34 cellular contexts compared by ENCODE assay signal in genomic region chr1:31657020-31657804, GRCh38. TPM values are rescaled to one million over a fixed set of nuclear protein-coding genes. Genes with fewer than 3 reads are reported as not detected.
"Had no signal": no experiment of that assay in that cellular context is flagged by ENCODE, and none has a peak within 500 bp of the region (broad histone marks: within the 10 kb centered on the region; RNA-seq: fewer than 3 reads in every experiment).

No MANE protein-coding gene starts in this region.

- H3K4me1 ChIP-seq: right lobe of liver, stomach had no signal

- H3K27me3 ChIP-seq: brain microvascular endothelial cell, right lobe of liver, stomach, tibial nerve had no signal

- ATAC-seq: esophagus mucosa; left cardiac atrium; right lobe of liver; stimulated activated naive B cell treated with anti-CD40 and anti-IgM and Interleukin-4, amounts not matched to agents 10 μg/mL and 1 μg/mL and 100 μg/mL, for 72 hours had no signal

- H3K27ac ChIP-seq: brain microvascular endothelial cell, right lobe of liver, stomach, tibial nerve, VCaP had no signal

- H3K4me3 ChIP-seq: right lobe of liver, skin epidermis, stomach, tibial nerve had no signal

- DNase-seq: activated CD4-positive, alpha-beta T cell treated with anti-CD3 and anti-CD28 coated beads for 48 hours; activated CD4-positive, alpha-beta T cell treated with anti-CD3 and anti-CD28 coated beads, Interleukin-2, amount 50 U/mL, for 48 hours; activated CD8-positive, alpha-beta memory T cell treated with anti-CD3 and anti-CD28 coated beads for 24 hours; activated CD8-positive, alpha-beta memory T cell treated with anti-CD3 and anti-CD28 coated beads, Interleukin-2, amount 50 U/mL, for 4 hours; activated gamma-delta T cell; activated naive CD4-positive, alpha-beta T cell treated with anti-CD3 and anti-CD28 coated beads, Interleukin-2, amount 10 ng/mL, durations not matched to agents 7 days and 5 days; activated T-cell treated with anti-CD3 and anti-CD28 coated beads, Interleukin-2, amount 50 U/mL, for 1 hour; amniotic stem cell; brain microvascular endothelial cell; central memory CD4-positive, alpha-beta T cell; endodermal cell; foreskin fibroblast; head of caudate nucleus; hippocampal formation; left cardiac atrium; mammary epithelial cell; naive B cell; nephron progenitor cell; right lobe of liver; stimulated activated CD4-positive, alpha-beta T cell treated with anti-CD3 and anti-CD28 coated beads, Interleukin-4, amount 100 ng/mL, for 4 hours; stimulated activated CD8-positive, alpha-beta memory T cell treated with anti-CD3 and anti-CD28 coated beads, Interleukin-4, amount 100 ng/mL, for 48 hours; stimulated activated naive B cell treated with anti-CD40 and anti-IgM and Interleukin-4, amounts not matched to agents 10 μg/mL and 1 μg/mL and 100 μg/mL, for 72 hours; stomach had no signal

- H3K36me3 ChIP-seq: brain microvascular endothelial cell, right lobe of liver had no signal

- H3K9me3 ChIP-seq: right lobe of liver, stomach, tibial nerve had no signal

- H3K27ac Mint-ChIP-seq: activated naive CD4-positive, alpha-beta T cell treated with anti-CD3 and anti-CD28 coated beads, Interleukin-2, amount 10 ng/mL, durations not matched to agents 7 days and 5 days; activated T-helper 1 cell treated with anti-CD3 and anti-CD28 coated beads, Interleukin-12 subunit alpha, Interleukin-12 subunit beta, Interleukin-2, Interleukin-4 antibody, amounts not matched to agents 30 ng/mL and 10 ng/mL and 1 ng/mL, durations not matched to agents 14 hours and 24 hours and 36 hours; dendritic cell treated with granulocyte-macrophage colony-stimulating factor and Interleukin-4, amounts not matched to agents 40 ng/mL and 50 ng/mL, for 4 days; endodermal cell; mesothelial cell of epicardium; nephron progenitor cell; stimulated activated naive B cell treated with anti-CD40 and anti-IgM and Interleukin-4, amounts not matched to agents 10 μg/mL and 1 μg/mL and 100 μg/mL, for 72 hours had no signal

- H3K4me3 Mint-ChIP-seq: activated naive CD4-positive, alpha-beta T cell treated with anti-CD3 and anti-CD28 coated beads, Interleukin-2, amount 10 ng/mL, durations not matched to agents 7 days and 5 days; activated T-helper 1 cell treated with anti-CD3 and anti-CD28 coated beads, Interleukin-12 subunit alpha, Interleukin-12 subunit beta, Interleukin-2, Interleukin-4 antibody, amounts not matched to agents 30 ng/mL and 10 ng/mL and 1 ng/mL, durations not matched to agents 14 hours and 24 hours and 36 hours; dendritic cell treated with granulocyte-macrophage colony-stimulating factor and Interleukin-4, amounts not matched to agents 40 ng/mL and 50 ng/mL, for 4 days; endodermal cell; mesothelial cell of epicardium; nephron progenitor cell; stimulated activated naive B cell treated with anti-CD40 and anti-IgM and Interleukin-4, amounts not matched to agents 10 μg/mL and 1 μg/mL and 100 μg/mL, for 72 hours had no signal

- H3K4me1 Mint-ChIP-seq: activated naive CD4-positive, alpha-beta T cell treated with anti-CD3 and anti-CD28 coated beads, Interleukin-2, amount 10 ng/mL, durations not matched to agents 7 days and 5 days; mesothelial cell of epicardium; naive B cell had no signal

- H3K36me3 Mint-ChIP-seq: activated naive CD4-positive, alpha-beta T cell treated with anti-CD3 and anti-CD28 coated beads, Interleukin-2, amount 10 ng/mL, durations not matched to agents 7 days and 5 days; naive B cell; stimulated activated naive B cell treated with anti-CD40 and anti-IgM and Interleukin-4, amounts not matched to agents 10 μg/mL and 1 μg/mL and 100 μg/mL, for 72 hours had no signal

- H3K9me3 Mint-ChIP-seq: activated naive CD4-positive, alpha-beta T cell treated with anti-CD3 and anti-CD28 coated beads, Interleukin-2, amount 10 ng/mL, durations not matched to agents 7 days and 5 days; activated T-helper 1 cell treated with anti-CD3 and anti-CD28 coated beads, Interleukin-12 subunit alpha, Interleukin-12 subunit beta, Interleukin-2, Interleukin-4 antibody, amounts not matched to agents 30 ng/mL and 10 ng/mL and 1 ng/mL, durations not matched to agents 14 hours and 24 hours and 36 hours; dendritic cell treated with granulocyte-macrophage colony-stimulating factor and Interleukin-4, amounts not matched to agents 40 ng/mL and 50 ng/mL, for 4 days; endodermal cell; mesothelial cell of epicardium; naive B cell; nephron progenitor cell; stimulated activated naive B cell treated with anti-CD40 and anti-IgM and Interleukin-4, amounts not matched to agents 10 μg/mL and 1 μg/mL and 100 μg/mL, for 72 hours had no signal

RNA-seq across cellular contexts. Expression of gene HCRTR1, which starts 39.7 kb away (rescaled TPM):
- total RNA-seq: activated T-helper 1 cell treated with anti-CD3 and anti-CD28 coated beads, Interleukin-12 subunit alpha, Interleukin-12 subunit beta, Interleukin-2, Interleukin-4 antibody, amounts not matched to agents 30 ng/mL and 10 ng/mL and 1 ng/mL, durations not matched to agents 14 hours and 24 hours and 36 hours; astrocyte; endodermal cell; esophagus mucosa; liver; mammary epithelial cell; right lobe of liver; stomach; T-helper 1 cell treated with Interleukin-12 subunit alpha and Interleukin-12 subunit beta and Interleukin-4 antibody, amounts not matched to agents 30 ng/mL and 1 ng/mL, for 36 hours had no signal
- polyA plus RNA-seq: keratinocyte, mammary epithelial cell, stomach had no signal

RNA-seq across cellular contexts. Expression of gene COL16A1, which starts 46.6 kb away (rescaled TPM):
- total RNA-seq: activated T-helper 1 cell treated with anti-CD3 and anti-CD28 coated beads, Interleukin-12 subunit alpha, Interleukin-12 subunit beta, Interleukin-2, Interleukin-4 antibody, amounts not matched to agents 30 ng/mL and 10 ng/mL and 1 ng/mL, durations not matched to agents 14 hours and 24 hours and 36 hours had no signal
